1 cellular context compared by ENCODE assay signal in genomic region chr13:77190349-77190748, GRCh38.
TF ChIP-seq lines count a peak whose summit lies in the region.

No MANE protein-coding gene starts in this region.

TF ChIP-seq in SK-N-SH treated with all-trans-retinoic acid at 6 μM for 48 hours, 23 proteins besides CTCF, POLR2A, EP300 and RAD21 (continued from another document):
- TF ChIP-seq ZNF70 (CRISPR knock-in tag; IDR thresholded peaks at IDR 0.05), result no peak
- no peak for TF ChIP-seq RARB (CRISPR knock-in tag; IDR thresholded peaks at IDR 0.05)
